Comparison of ENCODE assay signal across 21 cellular contexts in the genomic region with DNA sequence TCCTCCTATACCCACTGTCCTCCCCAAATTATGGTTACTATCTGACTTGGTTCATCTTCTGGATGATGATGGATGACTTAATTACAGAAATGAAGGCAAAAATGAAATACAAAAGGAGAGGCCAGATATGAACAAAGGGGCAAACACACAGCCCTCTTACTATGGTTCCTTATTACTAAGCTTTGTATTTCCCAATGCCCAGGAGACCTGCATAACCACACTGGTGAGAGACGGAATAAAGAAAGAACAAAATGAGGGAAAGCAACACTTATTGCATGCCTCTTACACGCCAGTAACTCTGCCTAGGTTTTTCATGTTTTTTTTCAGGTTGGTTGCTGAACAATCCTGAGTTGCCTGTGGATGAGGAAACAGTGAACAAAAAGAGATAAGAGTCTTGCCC.
A peak's percentile ranks its signal among the peaks of the same experiment; 100 is the strongest.
DNase-seq lines count a peak whose midpoint lies in the region; ATAC-seq lines count a peak whose summit lies in the region.
"Had no signal": no experiment of that assay in that cellular context is flagged by ENCODE, and none has a peak within 500 bp of the region (broad histone marks: within the 10 kb centered on the region; RNA-seq: fewer than 3 reads in every experiment).

No MANE protein-coding gene starts in this region.

- H3K27me3 Mint-ChIP-seq in activated T-cell treated with anti-CD3 and anti-CD28 coated beads, Interleukin-2, amount 50 U/mL, for 72 hours (ENCODE audit: low read depth) = no peaks in the 10 kb centered on the region
- no peaks in the 10 kb centered on the region for H3K27me3 Mint-ChIP-seq in activated T-cell treated with anti-CD3 and anti-CD28 coated beads, Interleukin-2, amount 50 U/mL, for 4 hours (ENCODE audit: low read depth)
- H3K27me3 Mint-ChIP-seq: CD4-positive, alpha-beta T cell had no signal

- H3K27ac Mint-ChIP-seq in activated T-cell treated with anti-CD3 and anti-CD28 coated beads, Interleukin-2, amount 50 U/mL, for 72 hours = peak overlapping the region; percentile 8
- H3K27ac Mint-ChIP-seq: CD4-positive, alpha-beta T cell had no signal

- no peaks in the 10 kb centered on the region for H3K9me3 Mint-ChIP-seq in activated T-cell treated with anti-CD3 and anti-CD28 coated beads, Interleukin-2, amount 50 U/mL, for 72 hours
- H3K9me3 Mint-ChIP-seq in activated T-cell treated with anti-CD3 and anti-CD28 coated beads, Interleukin-2, amount 50 U/mL, for 4 hours = no peaks in the 10 kb centered on the region
- H3K9me3 Mint-ChIP-seq: CD4-positive, alpha-beta T cell had no signal

- H3K4me1 Mint-ChIP-seq in activated T-cell treated with anti-CD3 and anti-CD28 coated beads, Interleukin-2, amount 50 U/mL, for 72 hours (ENCODE audit: low read depth) = no peaks in the 10 kb centered on the region
- H3K4me1 Mint-ChIP-seq in activated T-cell treated with anti-CD3 and anti-CD28 coated beads, Interleukin-2, amount 50 U/mL, for 4 hours (ENCODE audit: low read depth) = peaks cover 1% of the 10 kb centered on the region

- no peaks in the 10 kb centered on the region for H3K36me3 Mint-ChIP-seq in activated T-cell treated with anti-CD3 and anti-CD28 coated beads, Interleukin-2, amount 50 U/mL, for 72 hours (ENCODE audit: insufficient read depth in 2 of 2)
- H3K36me3 Mint-ChIP-seq in activated T-cell treated with anti-CD3 and anti-CD28 coated beads, Interleukin-2, amount 50 U/mL, for 4 hours (ENCODE audit: insufficient read depth) = no peaks in the 10 kb centered on the region

- no peak for DNase-seq in activated T-cell treated with anti-CD3 and anti-CD28 coated beads, Interleukin-2, amount 50 U/mL, for 72 hours
- DNase-seq in activated T-cell treated with anti-CD3 and anti-CD28 coated beads, Interleukin-2, amount 50 U/mL, for 4 hours = no peak
- peak; percentile 40 for DNase-seq in OCI-M1 (lab: John Stamatoyannopoulos, UW)
- peak; percentile 54 for DNase-seq in fibroblast of peridontal ligament (ENCODE audit: extremely low read depth)
- no peak for DNase-seq in NCI-H128 (lab: John Stamatoyannopoulos, UW; ENCODE audit: unreplicated experiment)
- DNase-seq in cerebellar nuclear complex (lab: John Stamatoyannopoulos, UW) = no peak
- no peak for DNase-seq in islet precursor cell
- DNase-seq: AML-193; CD4-positive, alpha-beta T cell; DMS53; GM23248; H7; MV-4-11; NCI-H1105 treated with DMSO at 0.1 percent for 48 hours; NCI-H2029 treated with DMSO at 0.1 percent for 48 hours; NCI-H2171; NCI-H226; NCI-H510A; NCI-H69; SHP77 had no signal

- no peak overlapping the region for H3K4me3 Mint-ChIP-seq in activated T-cell treated with anti-CD3 and anti-CD28 coated beads, Interleukin-2, amount 50 U/mL, for 72 hours
- no peak overlapping the region for H3K4me3 Mint-ChIP-seq in activated T-cell treated with anti-CD3 and anti-CD28 coated beads, Interleukin-2, amount 50 U/mL, for 4 hours
- H3K4me3 Mint-ChIP-seq: CD4-positive, alpha-beta T cell had no signal

- ATAC-seq in activated T-cell treated with anti-CD3 and anti-CD28 coated beads, Interleukin-2, amount 50 U/mL, for 72 hours (replicated peaks in 1 of 2) = no peak
- no peak for ATAC-seq in activated T-cell treated with anti-CD3 and anti-CD28 coated beads, Interleukin-2, amount 50 U/mL, for 4 hours
- ATAC-seq: Panc1 had no signal

Comparison
In these comparisons a context has a peak if more than half of its experiments do, and no peak if none do; other contexts are left out.
1. DNase-seq: peak in OCI-M1 (single experiment) and fibroblast of peridontal ligament (single experiment); none in activated T-cell treated with anti-CD3 and anti-CD28 coated beads, Interleukin-2, amount 50 U/mL, for 72 hours (0 of 2), activated T-cell treated with anti-CD3 and anti-CD28 coated beads, Interleukin-2, amount 50 U/mL, for 4 hours (single experiment), NCI-H128 (single experiment), cerebellar nuclear complex (0 of 2) and islet precursor cell (single experiment).